1 cellular context compared by ENCODE assay signal in genomic region chr7:128879939-128880746, GRCh38.
TF ChIP-seq lines count a peak whose summit lies in the region.

No MANE protein-coding gene starts in this region.

TF ChIP-seq in IMR-90, 13 proteins besides CTCF, POLR2A, EP300 and RAD21:
- TF ChIP-seq MAZ (IDR thresholded peaks at IDR 0.05; ENCODE audit: borderline replicate concordance, low read depth, low read length) (0 out of 2 replicates have a peak, but pooled peaks have one; percentile 42), RCOR1 (IDR thresholded peaks at IDR 0.05; ENCODE audit: insufficient replicate concordance, low read length) (no peak), SMC3 (IDR thresholded peaks at IDR 0.05; ENCODE audit: low read depth, low read length) (peak; percentile 78), MXI1 (IDR thresholded peaks at IDR 0.05; ENCODE audit: borderline replicate concordance, low read depth, low read length) (no peak)
